22 cellular contexts compared by ENCODE assay signal in genomic region chr4:74394476-74395136, GRCh38. TPM values are rescaled to one million over a fixed set of nuclear protein-coding genes. Genes with fewer than 3 reads are reported as not detected.
DNase-seq lines count a peak whose midpoint lies in the region; FAIRE-seq and TF ChIP-seq lines count a peak whose summit lies in the region.
"Had no signal": no experiment of that assay in that cellular context is flagged by ENCODE, and none has a peak within 500 bp of the region (broad histone marks: within the 10 kb centered on the region; RNA-seq: fewer than 3 reads in every experiment).

No MANE protein-coding gene starts in this region.

- no peaks in the 10 kb centered on the region for H3K9me3 ChIP-seq in breast epithelium
- H3K9me3 ChIP-seq: esophagus squamous epithelium, neutrophil, uterus had no signal

- no peaks in the 10 kb centered on the region for H3K27me3 ChIP-seq in breast epithelium
- H3K27me3 ChIP-seq: esophagus squamous epithelium, neutrophil, uterus had no signal

- DNase-seq in MCF 10A (ENCODE audit: unreplicated experiment): no peak
- no peak for DNase-seq in breast epithelium (ENCODE audit: low spot score in 2 of 2)
- peak; percentile 57 for DNase-seq in SW480 (ENCODE audit: low spot score)
- peak; percentile 43 for DNase-seq in fibroblast of peridontal ligament (ENCODE audit: extremely low read depth)
- DNase-seq in urothelium cell line (ENCODE audit: low spot score): peak; percentile 34
- DNase-seq in GM12891 (ENCODE audit: insufficient read length, low spot score): no peak
- DNase-seq in immature natural killer cell: no peak
- no peak for DNase-seq in activated effector memory CD4-positive, alpha-beta T cell treated with anti-CD3 and anti-CD28 coated beads, Interleukin-2, amount 50 U/mL, for 16 hours
- DNase-seq: activated CD4-positive, alpha-beta T cell treated with anti-CD3 and anti-CD28 coated beads, Interleukin-2, amount 50 U/mL, for 4 hours; activated T-cell treated with anti-CD3 and anti-CD28 coated beads, Interleukin-2, amount 50 U/mL, for 48 hours; CD8-positive, alpha-beta T cell; esophagus squamous epithelium; GOT3; NCI-H2081; uterus had no signal

- TF ChIP-seq CTCF in MCF 10A (IDR thresholded peaks at IDR 0.05; ENCODE audit: unreplicated experiment) (no peak), breast epithelium (IDR thresholded peaks at IDR 0.05) (no peak)

- POLR2A ChIA-PET in MCF 10A (lab: Yijun Ruan, JAX): interaction anchor here (1.1 to 2.9 kb wide), 4 partner anchors 9 to 50 kb away, joined by 3 to 14 read pairs (median 4); partner anchors contain the start of gene AREG

- H3K9me3 Mint-ChIP-seq in MCF 10A (ENCODE audit: unreplicated experiment) (no peaks in the 10 kb centered on the region), immature natural killer cell (no peaks in the 10 kb centered on the region)
- H3K9me3 Mint-ChIP-seq: CD8-positive, alpha-beta T cell; stimulated activated memory B cell treated with anti-CD40 and anti-IgM and Interleukin-4, amounts not matched to agents 10 μg/mL and 1 μg/mL and 100 μg/mL, for 72 hours; T-helper 2 cell treated with Interferon-gamma antibody and Interleukin-4, amounts not matched to agents 5 μg/mL and 100 μg/mL, for 36 hours had no signal

- H3K4me1 Mint-ChIP-seq in MCF 10A (ENCODE audit: insufficient read depth, unreplicated experiment) (peaks cover 19% of the 10 kb centered on the region), immature natural killer cell (peaks cover 9 to 16% of the 10 kb centered on the region in 2 donors)

- BruUV-seq in MCF 10A (replicated peaks; lab: Mats Ljungman, UMichigan): no TSS peak

- peaks cover 5% of the 10 kb centered on the region for H3K36me3 Mint-ChIP-seq in MCF 10A (ENCODE audit: insufficient read depth, unreplicated experiment)
- no peaks in the 10 kb centered on the region for H3K36me3 Mint-ChIP-seq in immature natural killer cell
- H3K36me3 Mint-ChIP-seq: stimulated activated memory B cell treated with anti-CD40 and anti-IgM and Interleukin-4, amounts not matched to agents 10 μg/mL and 1 μg/mL and 100 μg/mL, for 72 hours had no signal

- H3K27ac Mint-ChIP-seq in MCF 10A (ENCODE audit: low read depth, unreplicated experiment): peak overlapping the region; percentile 55
- no peak overlapping the region for H3K27ac Mint-ChIP-seq in immature natural killer cell
- H3K27ac Mint-ChIP-seq: CD8-positive, alpha-beta T cell; stimulated activated memory B cell treated with anti-CD40 and anti-IgM and Interleukin-4, amounts not matched to agents 10 μg/mL and 1 μg/mL and 100 μg/mL, for 72 hours; T-helper 2 cell treated with Interferon-gamma antibody and Interleukin-4, amounts not matched to agents 5 μg/mL and 100 μg/mL, for 36 hours had no signal

- H3K4me1 ChIP-seq in breast epithelium: no peaks in the 10 kb centered on the region
- H3K4me1 ChIP-seq: esophagus squamous epithelium, uterus had no signal

- no peak for TF ChIP-seq POLR2A in breast epithelium (IDR thresholded peaks at IDR 0.05)
- TF ChIP-seq POLR2A in GM12891 (IDR thresholded peaks at IDR 0.05; ENCODE audit: low read depth, low read length): no peak

- intact Hi-C loops in MCF 10A (cut with micrococcal nuclease): no loop called here
- intact Hi-C loops in breast epithelium (cut with DNase I; ENCODE audit: low total_unique reads): no loop called here

- FAIRE-seq in urothelium cell line (lab: Jason Lieb, UNC): no peak
- FAIRE-seq in GM12891 (lab: Jason Lieb, UNC): no peak
- FAIRE-seq: A204.1, G401.6 had no signal

- H3K27me3 Mint-ChIP-seq in MCF 10A (ENCODE audit: insufficient read depth, unreplicated experiment) (no peaks in the 10 kb centered on the region), immature natural killer cell (ENCODE audit: low read depth in 3 of 3) (peaks cover 0 to 6% (median 6%) of the 10 kb centered on the region in 3 donors)
- H3K27me3 Mint-ChIP-seq: stimulated activated memory B cell treated with anti-CD40 and anti-IgM and Interleukin-4, amounts not matched to agents 10 μg/mL and 1 μg/mL and 100 μg/mL, for 72 hours had no signal

- H3K27ac ChIP-seq in breast epithelium: no peak overlapping the region
- H3K27ac ChIP-seq: esophagus squamous epithelium, neutrophil, RWPE1, uterus had no signal

- no peaks in the 10 kb centered on the region for H3K36me3 ChIP-seq in breast epithelium
- H3K36me3 ChIP-seq: esophagus squamous epithelium, neutrophil, uterus had no signal

- CTCF ChIA-PET in MCF 10A (lab: Yijun Ruan, JAX): interaction anchor here (0.6 to 1.0 kb wide), 2 partner anchors 53 to 131 kb away, joined by 3 read pairs; no protein-coding TSS in a partner anchor

- H3K4me3 Mint-ChIP-seq in MCF 10A (ENCODE audit: unreplicated experiment) (no peak overlapping the region), immature natural killer cell (no peak overlapping the region)
- H3K4me3 Mint-ChIP-seq: CD8-positive, alpha-beta T cell; stimulated activated memory B cell treated with anti-CD40 and anti-IgM and Interleukin-4, amounts not matched to agents 10 μg/mL and 1 μg/mL and 100 μg/mL, for 72 hours; T-helper 2 cell treated with Interferon-gamma antibody and Interleukin-4, amounts not matched to agents 5 μg/mL and 100 μg/mL, for 36 hours had no signal

- H3K4me3 ChIP-seq in breast epithelium: no peak overlapping the region
- H3K4me3 ChIP-seq: esophagus squamous epithelium, lung, uterus had no signal

TF ChIP-seq in GM12891, 5 proteins besides CTCF, POLR2A, EP300 and RAD21:
- TF ChIP-seq PAX5 (IDR thresholded peaks at IDR 0.05; ENCODE audit: insufficient read depth, low read length, severe bottlenecking): no peak
- no peak for TF ChIP-seq TAF1 (IDR thresholded peaks at IDR 0.05; ENCODE audit: low read depth, low read length)
- TF ChIP-seq SPI1 (IDR thresholded peaks at IDR 0.05; ENCODE audit: low read depth, low read length): no peak
- no peak for TF ChIP-seq POU2F2 (IDR thresholded peaks at IDR 0.05; ENCODE audit: low read depth, low read length)
- no peak for TF ChIP-seq POLR2AphosphoS5 (IDR thresholded peaks at IDR 0.05; ENCODE audit: low read depth, low read length)

RNA-seq across cellular contexts. Expression of gene EREG, which starts 29.7 kb away (rescaled TPM):
- total RNA-seq in MCF 10A (2022) (28.3 and 34.0 TPM in 2 replicates), breast epithelium (1 to 10 TPM in 2 of 3 donors, under 1 TPM in 1; 0.80 to 7.6 (median 3.3) TPM)
- polyA plus RNA-seq in GM12891 (2012; ENCODE audit: low read depth, missing spikeins): 0.06 TPM
- not detected for polyA plus RNA-seq in immature natural killer cell

RNA-seq across cellular contexts. Expression of gene AREG, which starts 50.3 kb away (rescaled TPM):
- total RNA-seq in MCF 10A (2022): 1,402 and 1,878 TPM in 2 replicates
- total RNA-seq in breast epithelium: 10 to 100 TPM in 2 of 3 donors, 1 to 10 TPM in 1; 3.4 to 89.1 (median 46.2) TPM
- not detected for polyA plus RNA-seq in GM12891 (2012; ENCODE audit: low read depth, missing spikeins)
- polyA plus RNA-seq in immature natural killer cell: 10 to 100 TPM; 17.7 to 38.8 (median 28.8) TPM

Comparison
In these comparisons a context has a peak if more than half of its experiments do, and no peak if none do; other contexts are left out.
1. RNA of gene AREG, which starts 50.3 kb away (total RNA-seq): 1,402 to 1,878 TPM in MCF 10A; 3.4 to 89.1 TPM in breast epithelium; every median in the first group is over 10 times any median in the second.
2. DNase-seq: peak in SW480 (single experiment), fibroblast of peridontal ligament (single experiment) and urothelium cell line (single experiment); none in MCF 10A (single experiment), breast epithelium (0 of 2), GM12891 (single experiment), immature natural killer cell (0 of 3) and activated effector memory CD4-positive, alpha-beta T cell treated with anti-CD3 and anti-CD28 coated beads, Interleukin-2, amount 50 U/mL, for 16 hours (single experiment).